In genomic region chr11:77187776-77188175, GRCh38 we compare ENCODE assay signal across 1 cellular context.
TF ChIP-seq lines count a peak whose summit lies in the region.

No MANE protein-coding gene starts in this region.

TF ChIP-seq in SK-N-SH treated with all-trans-retinoic acid at 6 μM for 48 hours, 23 proteins besides CTCF, POLR2A, EP300 and RAD21 (continued from another document):
- TF ChIP-seq CREB5 (CRISPR knock-in tag; IDR thresholded peaks at IDR 0.05; ENCODE audit: low read depth) (no peak), TOX (CRISPR knock-in tag; IDR thresholded peaks at IDR 0.05; ENCODE audit: borderline replicate concordance) (no peak), PATZ1 (CRISPR knock-in tag; IDR thresholded peaks at IDR 0.05; ENCODE audit: borderline replicate concordance) (no peak), ZNF70 (CRISPR knock-in tag; IDR thresholded peaks at IDR 0.05) (no peak), ZFP30 (CRISPR knock-in tag; IDR thresholded peaks at IDR 0.05) (no peak), ARNTL (CRISPR knock-in tag; IDR thresholded peaks at IDR 0.05; ENCODE audit: borderline replicate concordance, low read depth) (no peak), SNAI2 (CRISPR knock-in tag; IDR thresholded peaks at IDR 0.05) (no peak)
